2 cellular contexts compared by ENCODE assay signal in genomic region chr20:18983796-18984195, GRCh38.
TF ChIP-seq lines count a peak whose summit lies in the region.

No MANE protein-coding gene starts in this region.

TF ChIP-seq in liver, 16 proteins besides CTCF, POLR2A, EP300 and RAD21 (continued from another document):
- TF ChIP-seq ATF3 (IDR thresholded peaks at IDR 0.05) (no peak), YY1 (IDR thresholded peaks at IDR 0.05) (no peak)

TF ChIP-seq in HepG2, 621 proteins besides CTCF, POLR2A, EP300 and RAD21 (continued from another document):
- TF ChIP-seq RBAK (CRISPR knock-in tag; IDR thresholded peaks at IDR 0.05) (no peak), PRMT3 (CRISPR knock-in tag; IDR thresholded peaks at IDR 0.05; ENCODE audit: borderline replicate concordance, low read depth) (no peak), ZC3H13 (CRISPR knock-in tag; IDR thresholded peaks at IDR 0.05) (no peak), MXD3 (CRISPR knock-in tag; IDR thresholded peaks at IDR 0.05) (no peak), ZHX1 (CRISPR knock-in tag; IDR thresholded peaks at IDR 0.05; ENCODE audit: low read depth) (no peak), ZFP82 (CRISPR knock-in tag; IDR thresholded peaks at IDR 0.05; ENCODE audit: borderline replicate concordance) (no peak)
